In the genomic region with DNA sequence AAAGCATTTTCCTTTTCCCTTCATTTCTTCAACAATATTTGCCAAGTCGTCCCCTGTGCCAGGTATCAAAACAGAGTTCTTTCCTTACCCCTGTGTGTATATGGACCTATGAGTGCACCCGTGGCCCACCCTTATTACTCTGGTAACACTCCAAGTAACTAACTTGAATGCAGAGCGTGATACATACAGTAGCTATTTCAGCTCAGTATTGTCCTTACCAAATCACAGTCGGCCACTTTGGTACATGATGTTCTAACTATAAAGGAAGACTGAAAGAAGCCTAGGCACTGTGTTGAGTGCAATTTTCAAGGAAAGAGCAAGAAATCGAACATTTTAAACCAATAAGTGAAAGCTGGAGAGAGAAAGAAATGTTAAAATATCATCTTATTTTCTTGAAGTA, we compare ENCODE assay signal across 24 cellular contexts.
"Had no signal": no experiment of that assay in that cellular context is flagged by ENCODE, and none has a peak within 500 bp of the region (broad histone marks: within the 10 kb centered on the region; RNA-seq: fewer than 3 reads in every experiment).

No MANE protein-coding gene starts in this region.

- ATAC-seq: natural killer cell; right lobe of liver; stimulated activated memory B cell treated with anti-CD40 and anti-IgM and Interleukin-4, amounts not matched to agents 10 μg/mL and 1 μg/mL and 100 μg/mL, for 72 hours; stimulated activated naive CD8-positive, alpha-beta T cell treated with anti-CD3 and anti-CD28 coated beads, Interleukin-15, amount 100 ng/mL, for 72 hours had no signal

- H3K36me3 ChIP-seq: left ventricle myocardium inferior, ovary, prostate gland, right atrium auricular region, right lobe of liver, tibial nerve, uterus had no signal

- H3K9me3 ChIP-seq: left ventricle myocardium inferior, ovary, prostate gland, right atrium auricular region, right lobe of liver, tibial nerve, uterus had no signal

- H2AFZ ChIP-seq: hepatocyte had no signal

- H3K79me2 ChIP-seq: hepatocyte had no signal

- H3K4me2 ChIP-seq: hepatocyte, smooth muscle cell had no signal

- H3K4me3 ChIP-seq: hepatocyte, left ventricle myocardium inferior, lung, ovary, prostate gland, right atrium auricular region, right lobe of liver, smooth muscle cell, tibial nerve, uterus had no signal

- DNase-seq: islet precursor cell; left ventricle myocardium inferior; mesendoderm; naive B cell; natural killer cell; nephron progenitor cell; ovary; posterior cingulate gyrus; right lobe of liver; stimulated activated CD4-positive, alpha-beta T cell treated with anti-CD3 and anti-CD28 coated beads, Interleukin-1b, Interleukin-23, amount 100 ng/mL, for 48 hours; stimulated activated CD4-positive, alpha-beta T cell treated with anti-CD3 and anti-CD28 coated beads, Interleukin-2, amount 100 ng/mL, for 48 hours; stimulated activated CD4-positive, alpha-beta T cell treated with anti-CD3 and anti-CD28 coated beads, Interleukin-4, amount 100 ng/mL, for 4 hours; stimulated activated CD8-positive, alpha-beta memory T cell treated with anti-CD3 and anti-CD28 coated beads, Interleukin-4, amount 100 ng/mL, for 48 hours; stimulated activated naive CD4-positive, alpha-beta T cell treated with Interleukin-2 at 50 U/mL for 16 hours; stimulated activated naive CD8-positive, alpha-beta T cell treated with anti-CD3 and anti-CD28 coated beads, Interleukin-15, amount 100 ng/mL, for 72 hours; substantia nigra; uterus had no signal

- H3K4me1 ChIP-seq: left ventricle myocardium inferior, prostate gland, right atrium auricular region, right lobe of liver, tibial nerve, uterus had no signal

- H3K27me3 ChIP-seq: hepatocyte, ovary, right atrium auricular region, right lobe of liver, tibial nerve, uterus had no signal

- H3K27ac ChIP-seq: hepatocyte, left ventricle myocardium inferior, ovary, prostate gland, right atrium auricular region, right lobe of liver, tibial nerve, uterus had no signal
